8 cellular contexts compared by ENCODE assay signal in the genomic region with DNA sequence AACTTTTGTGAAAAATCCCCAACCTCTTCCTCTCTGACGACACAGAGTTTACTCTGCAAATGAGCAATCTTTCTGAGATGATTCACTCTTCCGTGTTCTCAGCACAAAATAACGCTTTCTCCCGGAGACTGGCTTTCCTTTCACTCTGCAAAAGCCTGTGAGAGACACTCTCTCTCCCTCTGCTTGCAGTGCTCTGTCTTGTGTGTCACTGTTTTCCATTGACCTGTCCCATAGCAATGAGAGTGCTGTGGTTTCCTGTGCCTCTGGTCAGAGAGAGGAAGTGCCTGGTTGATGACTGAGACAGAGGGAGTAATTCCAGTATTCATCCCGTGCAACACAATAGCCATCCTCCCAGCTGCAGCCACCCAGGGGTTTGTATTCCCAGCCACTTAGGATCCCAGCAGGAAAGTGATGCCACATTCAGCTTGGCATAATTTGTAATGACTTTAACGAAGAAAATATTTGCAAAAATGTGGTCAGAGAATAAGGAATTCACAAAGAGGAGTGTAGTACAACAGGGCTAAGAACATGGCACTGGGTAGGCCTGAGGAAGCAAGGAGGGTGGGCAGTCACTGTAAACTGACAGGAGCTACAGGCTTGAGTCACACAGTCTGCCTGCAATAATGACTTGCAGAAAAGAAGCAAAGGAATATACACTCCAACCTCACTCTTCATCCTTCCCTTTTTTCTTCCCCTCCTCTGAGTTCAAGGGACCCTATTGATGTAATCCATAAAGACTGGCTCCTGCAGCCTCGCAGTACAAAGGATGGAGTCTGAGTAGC.
DNase-seq lines count a peak whose midpoint lies in the region; ATAC-seq and TF ChIP-seq lines count a peak whose summit lies in the region.

No MANE protein-coding gene starts in this region.

- ATAC-seq in GM18511 (IDR thresholded peaks at IDR 0.05; ENCODE audit: unreplicated experiment) (peak; percentile 87), HG02870 (IDR thresholded peaks at IDR 0.05; ENCODE audit: unreplicated experiment) (peak; percentile 88), upper lobe of right lung (no peak)

- intact Hi-C loops in upper lobe of right lung (cut with DNase I) = no loop called here

- H3K4me1 ChIP-seq in muscle layer of duodenum (ENCODE audit: control insufficient read depth in 1 of 2, insufficient read depth in 2 of 2, low read length in 2 of 2) = no peaks in the 10 kb centered on the region
- H3K4me1 ChIP-seq in upper lobe of right lung = no peaks in the 10 kb centered on the region

- peaks cover 0 to 14% of the 10 kb centered on the region in 2 donors for H3K36me3 ChIP-seq in muscle layer of duodenum (ENCODE audit: control insufficient read depth in 1 of 2, insufficient read depth in 2 of 2, low read length in 2 of 2)
- no peaks in the 10 kb centered on the region for H3K36me3 ChIP-seq in upper lobe of right lung

- H3K4me3 ChIP-seq in AG04449 (ENCODE audit: low read depth, low read length) (peak overlapping the region; percentile 39), cardiac fibroblast (replicated peaks in 1 of 2; ENCODE audit: low read depth in 2 of 2, low read length in 2 of 2) (no peak overlapping the region), muscle layer of duodenum (ENCODE audit: low read depth in 1 of 2, low read length in 2 of 2) (peak overlapping the region; percentile 8 to 19), upper lobe of right lung (no peak overlapping the region)

- TF ChIP-seq CTCF in AG04449 (IDR thresholded peaks at IDR 0.05; ENCODE audit: insufficient read depth, low read length, missing control alignments) (no peak), cardiac fibroblast (IDR thresholded peaks at IDR 0.05; ENCODE audit: low read depth, low read length) (no peak), upper lobe of right lung (IDR thresholded peaks at IDR 0.05) (no peak)

- H3K9me3 ChIP-seq in muscle layer of duodenum (ENCODE audit: control insufficient read depth in 1 of 2, low read length in 2 of 2) (no peaks in the 10 kb centered on the region), upper lobe of right lung (no peaks in the 10 kb centered on the region)

- CTCF ChIA-PET in AG04449 (lab: Yijun Ruan, JAX) = no interaction called here

- H3K27me3 ChIP-seq in muscle layer of duodenum (ENCODE audit: low read depth, low read length) (no peaks in the 10 kb centered on the region), upper lobe of right lung (no peaks in the 10 kb centered on the region)

- H3K27ac ChIP-seq in muscle layer of duodenum (ENCODE audit: low read length) (peak overlapping the region; percentile 37), upper lobe of right lung (no peak overlapping the region)

- DNase-seq in AG04449 (ENCODE audit: low read depth, low spot score) (peak; percentile 96), NOMO-1 (lab: John Stamatoyannopoulos, UW; ENCODE audit: unreplicated experiment in 2 of 2) (peak; percentile 25 to 78), cardiac fibroblast (ENCODE audit: low read depth in 2 of 2) (peak; percentile 80 to 100), cortex of kidney (lab: John Stamatoyannopoulos, UW) (no peak), upper lobe of right lung (no peak)

- POLR2A ChIA-PET in AG04449 (lab: Yijun Ruan, JAX) = interaction anchor here (0.6 to 2.0 kb wide), 8 partner anchors 9 to 461 kb away, joined by 3 to 11 read pairs (median 5); no protein-coding TSS in a partner anchor

Comparison
In these comparisons a context has a peak if more than half of its experiments do, and no peak if none do; other contexts are left out.
1. DNase-seq: peak in AG04449 (single experiment), NOMO-1 (2 of 2) and cardiac fibroblast (2 of 2); none in cortex of kidney (single experiment) and upper lobe of right lung (single experiment).
2. H3K4me3 ChIP-seq: peak in AG04449 (single experiment) and muscle layer of duodenum (2 of 2); none in cardiac fibroblast (0 of 2) and upper lobe of right lung (single experiment).